In genomic region chr4:94843222-94843621, GRCh38 we compare ENCODE assay signal across 29 cellular contexts.
"Had no signal": no experiment of that assay in that cellular context is flagged by ENCODE, and none has a peak within 500 bp of the region (broad histone marks: within the 10 kb centered on the region; RNA-seq: fewer than 3 reads in every experiment).

No MANE protein-coding gene starts in this region.

- DNase-seq: activated CD4-positive, alpha-beta memory T cell treated with anti-CD3 and anti-CD28 coated beads, Interleukin-2, amount 10 ng/mL, durations not matched to agents 7 days and 5 days; activated CD4-positive, alpha-beta T cell treated with anti-CD3 and anti-CD28 coated beads for 1 hour; activated CD4-positive, alpha-beta T cell treated with anti-CD3 and anti-CD28 coated beads for 48 hours; activated CD4-positive, CD25-positive, alpha-beta regulatory T cell; activated CD8-positive, alpha-beta memory T cell treated with anti-CD3 and anti-CD28 coated beads for 24 hours; activated CD8-positive, alpha-beta memory T cell treated with anti-CD3 and anti-CD28 coated beads, Interleukin-2, amount 10 ng/mL, durations not matched to agents 7 days and 5 days; activated CD8-positive, alpha-beta memory T cell treated with anti-CD3 and anti-CD28 coated beads, Interleukin-2, amount 50 U/mL, for 48 hours; activated effector memory CD4-positive, alpha-beta T cell treated with Interleukin-2 at 50 U/mL for 16 hours; activated naive CD4-positive, alpha-beta T cell treated with anti-CD3 and anti-CD28 coated beads, Interleukin-2, amount 10 ng/mL, durations not matched to agents 7 days and 5 days; activated naive CD8-positive, alpha-beta T cell treated with anti-CD3 and anti-CD28 coated beads, Interleukin-2, amount 50 U/mL, for 24 hours; activated T-cell treated with anti-CD3 and anti-CD28 coated beads, Interleukin-2, amount 50 U/mL, for 48 hours; aorta; brain microvascular endothelial cell; central memory CD4-positive, alpha-beta T cell; Kasumi-1; KG1; MG63; NCI-H1048; NCI-H1105 treated with DMSO at 0.1 percent for 48 hours; NCI-H146; NCI-H2081; NCI-H345; NCI-H524 treated with DMSO at 0.1 percent for 48 hours; NCI-H748 treated with DMSO at 0.1 percent for 48 hours; OCI-M1; Right ventricle myocardium superior; SJCRH30; T1000; WERI-Rb-1 had no signal
